1 cellular context compared by ENCODE assay signal in the genomic region with DNA sequence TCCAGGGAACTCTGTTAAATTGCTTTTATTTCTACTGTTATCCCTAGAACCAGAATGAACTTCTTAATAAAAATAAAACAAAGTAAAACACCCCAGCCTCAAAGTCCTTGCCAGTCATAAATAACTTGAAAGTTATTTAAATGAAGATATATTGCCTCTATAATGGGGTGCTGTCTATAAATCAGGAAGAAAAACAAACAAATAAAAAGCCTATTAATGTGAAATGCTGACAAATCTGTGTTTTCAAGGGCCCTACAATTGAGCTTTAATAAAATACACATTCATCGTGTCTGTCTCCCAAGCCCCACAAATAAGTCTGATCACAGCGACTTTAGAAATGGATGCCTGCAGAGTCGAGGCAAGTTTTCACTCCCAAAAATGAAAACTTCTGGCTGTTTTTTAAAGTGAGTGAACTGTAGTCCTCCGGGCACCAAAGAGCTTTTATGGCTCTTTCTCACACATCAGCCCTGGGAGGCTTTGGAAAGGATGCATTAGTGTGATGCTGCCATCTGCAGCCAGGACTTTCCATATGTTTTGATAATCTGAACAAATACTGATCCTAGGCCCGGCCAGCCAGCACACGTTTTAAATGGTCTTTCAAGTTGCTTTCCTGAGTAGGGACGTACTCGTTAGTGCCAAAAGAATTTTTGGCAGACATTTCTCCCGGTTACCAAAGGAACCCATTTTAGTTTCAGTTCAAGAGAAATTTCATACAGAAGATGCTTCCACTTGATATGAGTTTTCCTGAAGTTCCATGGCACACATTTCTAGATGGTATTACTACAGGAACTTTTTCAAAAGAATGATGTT.
TF ChIP-seq lines count a peak whose summit lies in the region.

No MANE protein-coding gene starts in this region.

TF ChIP-seq in GM12878, 131 proteins besides CTCF, POLR2A, EP300 and RAD21:
- TF ChIP-seq, protein P1, sequence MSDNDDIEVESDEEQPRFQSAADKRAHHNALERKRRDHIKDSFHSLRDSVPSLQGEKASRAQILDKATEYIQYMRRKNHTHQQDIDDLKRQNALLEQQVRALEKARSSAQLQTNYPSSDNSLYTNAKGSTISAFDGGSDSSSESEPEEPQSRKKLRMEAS (IDR thresholded peaks at IDR 0.05; ENCODE audit: low read depth, low read length) = no peak
- TF ChIP-seq NFXL1 (IDR thresholded peaks at IDR 0.05; ENCODE audit: borderline replicate concordance) = peak; percentile 81
- peak in 1 of 2 experiments; percentile 69; a peak in 1 of 4 replicates for TF ChIP-seq ETV6 (conservative IDR thresholded peaks at IDR 0.05 in 1 of 2, IDR thresholded peaks at IDR 0.05 in 1 of 2; ENCODE audit: borderline replicate concordance in 1 of 2, low read depth in 1 of 2)
- TF ChIP-seq, protein P2, sequence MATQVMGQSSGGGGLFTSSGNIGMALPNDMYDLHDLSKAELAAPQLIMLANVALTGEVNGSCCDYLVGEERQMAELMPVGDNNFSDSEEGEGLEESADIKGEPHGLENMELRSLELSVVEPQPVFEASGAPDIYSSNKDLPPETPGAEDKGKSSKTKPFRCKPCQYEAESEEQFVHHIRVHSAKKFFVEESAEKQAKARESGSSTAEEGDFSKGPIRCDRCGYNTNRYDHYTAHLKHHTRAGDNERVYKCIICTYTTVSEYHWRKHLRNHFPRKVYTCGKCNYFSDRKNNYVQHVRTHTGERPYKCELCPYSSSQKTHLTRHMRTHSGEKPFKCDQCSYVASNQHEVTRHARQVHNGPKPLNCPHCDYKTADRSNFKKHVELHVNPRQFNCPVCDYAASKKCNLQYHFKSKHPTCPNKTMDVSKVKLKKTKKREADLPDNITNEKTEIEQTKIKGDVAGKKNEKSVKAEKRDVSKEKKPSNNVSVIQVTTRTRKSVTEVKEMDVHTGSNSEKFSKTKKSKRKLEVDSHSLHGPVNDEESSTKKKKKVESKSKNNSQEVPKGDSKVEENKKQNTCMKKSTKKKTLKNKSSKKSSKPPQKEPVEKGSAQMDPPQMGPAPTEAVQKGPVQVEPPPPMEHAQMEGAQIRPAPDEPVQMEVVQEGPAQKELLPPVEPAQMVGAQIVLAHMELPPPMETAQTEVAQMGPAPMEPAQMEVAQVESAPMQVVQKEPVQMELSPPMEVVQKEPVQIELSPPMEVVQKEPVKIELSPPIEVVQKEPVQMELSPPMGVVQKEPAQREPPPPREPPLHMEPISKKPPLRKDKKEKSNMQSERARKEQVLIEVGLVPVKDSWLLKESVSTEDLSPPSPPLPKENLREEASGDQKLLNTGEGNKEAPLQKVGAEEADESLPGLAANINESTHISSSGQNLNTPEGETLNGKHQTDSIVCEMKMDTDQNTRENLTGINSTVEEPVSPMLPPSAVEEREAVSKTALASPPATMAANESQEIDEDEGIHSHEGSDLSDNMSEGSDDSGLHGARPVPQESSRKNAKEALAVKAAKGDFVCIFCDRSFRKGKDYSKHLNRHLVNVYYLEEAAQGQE (IDR thresholded peaks at IDR 0.05; ENCODE audit: low read depth, low read length) = no peak
